In the genomic region with DNA sequence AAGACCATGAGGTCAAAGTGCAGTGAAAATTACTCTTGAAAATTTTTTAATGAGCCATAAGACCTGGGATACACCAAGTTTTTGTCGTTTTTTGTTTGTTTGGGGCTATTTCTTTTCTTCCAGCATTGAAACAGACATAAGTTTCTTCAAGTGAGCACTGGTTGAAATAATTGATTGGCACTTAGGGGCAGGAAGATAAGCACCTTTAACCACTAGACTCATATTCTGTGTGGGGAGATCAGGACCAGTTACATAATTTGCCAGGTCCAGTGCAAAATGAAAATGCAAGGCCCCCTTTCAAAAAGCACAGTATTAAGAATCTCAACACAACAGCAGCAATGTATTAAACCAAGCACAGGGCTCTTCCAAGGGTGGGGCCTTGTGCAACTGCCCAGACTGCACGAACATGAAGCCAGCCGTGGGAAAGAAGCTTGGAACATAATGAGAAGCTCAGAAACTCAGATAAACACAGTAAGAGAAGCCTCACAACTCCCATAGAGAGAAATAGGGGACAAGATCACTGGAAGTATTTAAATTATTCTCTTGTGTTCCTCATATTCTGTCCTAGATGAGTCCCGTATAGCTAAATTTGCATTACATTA, we compare ENCODE assay signal across 13 cellular contexts. TPM values are rescaled to one million over a fixed set of nuclear protein-coding genes. Genes with fewer than 3 reads are reported as not detected.
DNase-seq lines count a peak whose midpoint lies in the region; ATAC-seq and TF ChIP-seq lines count a peak whose summit lies in the region.
"Had no signal": no experiment of that assay in that cellular context is flagged by ENCODE, and none has a peak within 500 bp of the region (broad histone marks: within the 10 kb centered on the region; RNA-seq: fewer than 3 reads in every experiment).

No MANE protein-coding gene starts in this region.

- peak overlapping the region; percentile 23 for H3K27ac Mint-ChIP-seq in osteocyte (ENCODE audit: unreplicated experiment)
- H3K27ac Mint-ChIP-seq: nephron progenitor cell had no signal

- no peak overlapping the region for H3K4me3 ChIP-seq in AG09309 (ENCODE audit: control insufficient read depth, low read depth, low read length)
- H3K4me3 ChIP-seq in MG63, result no peak overlapping the region

- H3K27me3 Mint-ChIP-seq in osteocyte (ENCODE audit: unreplicated experiment), result no peaks in the 10 kb centered on the region

- ATAC-seq in GM21423 (IDR thresholded peaks at IDR 0.05; ENCODE audit: unreplicated experiment) (no peak), GM21737 (IDR thresholded peaks at IDR 0.05; ENCODE audit: unreplicated experiment) (no peak)

- no peaks in the 10 kb centered on the region for H3K27me3 ChIP-seq in MG63

- H3K9me3 ChIP-seq in MG63, result no peaks in the 10 kb centered on the region

- TF ChIP-seq CTCF in AG09309 (IDR thresholded peaks at IDR 0.05; ENCODE audit: control insufficient read depth, insufficient read depth, low read depth, low read length, missing control alignments), result no peak
- TF ChIP-seq CTCF in osteocyte (IDR thresholded peaks at IDR 0.05), result no peak

- H3K36me3 ChIP-seq in MG63, result no peaks in the 10 kb centered on the region

- no peak overlapping the region for H3K4me3 Mint-ChIP-seq in osteocyte (ENCODE audit: unreplicated experiment)
- H3K4me3 Mint-ChIP-seq: nephron progenitor cell had no signal

- H3K4me1 Mint-ChIP-seq in osteocyte (ENCODE audit: unreplicated experiment), result peaks cover 35% of the 10 kb centered on the region

- no peaks in the 10 kb centered on the region for H3K36me3 Mint-ChIP-seq in osteocyte (ENCODE audit: unreplicated experiment)

- H3K9me3 Mint-ChIP-seq in osteocyte (ENCODE audit: unreplicated experiment), result no peaks in the 10 kb centered on the region
- H3K9me3 Mint-ChIP-seq: nephron progenitor cell had no signal

- DNase-seq in AG09309 (ENCODE audit: low read depth) (peak; percentile 34), MG63 (peak; percentile 64), fibroblast of peridontal ligament (ENCODE audit: extremely low read depth) (peak; percentile 70), osteocyte (ENCODE audit: extremely low spot score, unreplicated experiment) (no peak), NCI-H345 treated with DMSO at 0.1 percent for 48 hours (lab: John Stamatoyannopoulos, UW; ENCODE audit: unreplicated experiment) (no peak)
- no peak for DNase-seq in activated CD4-positive, CD25-positive, alpha-beta regulatory T cell treated with anti-CD3 and anti-CD28 coated beads, Interleukin-2, amount 50 U/mL, for 72 hours
- DNase-seq: activated CD4-positive, alpha-beta T cell treated with anti-CD3 and anti-CD28 coated beads, Interleukin-2, amount 50 U/mL, for 1 hour; activated effector memory CD4-positive, alpha-beta T cell treated with anti-CD3 and anti-CD28 coated beads, Interleukin-2, amount 50 U/mL, for 16 hours; NCI-H187; nephron progenitor cell; SW 1271 had no signal

RNA-seq across cellular contexts. Expression of gene TCP11L2, which starts 3.2 kb away (rescaled TPM):
- 33.9 and 37.0 TPM in 2 replicates for total RNA-seq in MG63 (2014; rRNA removed; shearing (Covaris generic); ENCODE audit: low replicate concordance)
- total RNA-seq in osteocyte, result 42.7 and 46.9 TPM in 2 replicates

RNA-seq across cellular contexts. Expression of gene CKAP4, which starts 51.5 kb away (rescaled TPM):
- 183 and 206 TPM in 2 replicates for total RNA-seq in MG63 (2014; rRNA removed; shearing (Covaris generic); ENCODE audit: low replicate concordance)
- 182 and 197 TPM in 2 replicates for total RNA-seq in osteocyte

RNA-seq across cellular contexts. Expression of gene POLR3B, which starts 58.3 kb away (rescaled TPM):
- 7.1 and 7.7 TPM in 2 replicates for total RNA-seq in MG63 (2014; rRNA removed; shearing (Covaris generic); ENCODE audit: low replicate concordance)
- 8.1 and 8.4 TPM in 2 replicates for total RNA-seq in osteocyte

Comparison
In these comparisons a context has a peak if more than half of its experiments do, and no peak if none do; other contexts are left out.
1. DNase-seq: peak in AG09309 (single experiment), MG63 (single experiment) and fibroblast of peridontal ligament (single experiment); none in osteocyte (single experiment), activated CD4-positive, CD25-positive, alpha-beta regulatory T cell treated with anti-CD3 and anti-CD28 coated beads, Interleukin-2, amount 50 U/mL, for 72 hours (single experiment) and NCI-H345 treated with DMSO at 0.1 percent for 48 hours (single experiment).